Comparison of ENCODE assay signal across 21 cellular contexts in genomic region chr14:22882064-22882463, GRCh38. TPM values are rescaled to one million over a fixed set of nuclear protein-coding genes. Genes with fewer than 3 reads are reported as not detected.
A peak's percentile ranks its signal among the peaks of the same experiment; 100 is the strongest.
DNase-seq lines count a peak whose midpoint lies in the region; TF ChIP-seq lines count a peak whose summit lies in the region.
"Had no signal": no experiment of that assay in that cellular context is flagged by ENCODE, and none has a peak within 500 bp of the region (broad histone marks: within the 10 kb centered on the region; RNA-seq: fewer than 3 reads in every experiment).

No MANE protein-coding gene starts in this region.

- H3K27ac ChIP-seq in WERI-Rb-1 (peak overlapping the region; percentile 2; the same call in 1 of the 2 replicates), mesenchymal stem cell (ENCODE audit: low read length, poor library complexity, severe bottlenecking) (no peak overlapping the region), stomach (peak overlapping the region in 1 of 5 donors; percentile 29)
- H3K27ac ChIP-seq: foreskin keratinocyte, SJSA1, tibial nerve had no signal

- H2AFZ ChIP-seq in mesenchymal stem cell (ENCODE audit: low read depth, low read length), result no peak overlapping the region

- H3K14ac ChIP-seq in mesenchymal stem cell (ENCODE audit: low read length in 2 of 2), result no peak overlapping the region

- intact Hi-C loops in stomach (cut with DNase I; ENCODE audit: low total_unique reads), result no loop called here

- no peaks in the 10 kb centered on the region for H3K36me3 ChIP-seq in WERI-Rb-1
- H3K36me3 ChIP-seq in mesenchymal stem cell (ENCODE audit: control insufficient read depth in 1 of 2, insufficient read depth in 2 of 2, low read depth in 1 of 2, low read length in 2 of 2), result peaks cover 29% of the 10 kb centered on the region in 2 experiments
- H3K36me3 ChIP-seq in stomach, result peaks cover 19 to 32% (median 30%) of the 10 kb centered on the region in 4 donors

- no peaks in the 10 kb centered on the region for H3K9me3 Mint-ChIP-seq in activated naive CD4-positive, alpha-beta T cell treated with anti-CD3 and anti-CD28 coated beads, Interleukin-2, amount 50 U/mL, for 24 hours
- H3K9me3 Mint-ChIP-seq in type B pancreatic cell, result no peaks in the 10 kb centered on the region
- H3K9me3 Mint-ChIP-seq: activated CD4-positive, alpha-beta T cell treated with anti-CD3 and anti-CD28 coated beads, Interleukin-2, amount 10 ng/mL, durations not matched to agents 24 days and 14 days; stimulated activated memory B cell treated with anti-CD40 and anti-IgM and Interleukin-4, amounts not matched to agents 10 μg/mL and 1 μg/mL and 100 μg/mL, for 72 hours had no signal

- H3K4me2 ChIP-seq in mesenchymal stem cell (ENCODE audit: low read length, poor library complexity, severe bottlenecking), result no peak overlapping the region

- no peak overlapping the region for H3K23ac ChIP-seq in mesenchymal stem cell (ENCODE audit: low read length in 2 of 2)

- TF ChIP-seq POLR2A in stomach (IDR thresholded peaks at IDR 0.05), result no peak

- peaks cover 5% of the 10 kb centered on the region for H3K36me3 Mint-ChIP-seq in activated naive CD4-positive, alpha-beta T cell treated with anti-CD3 and anti-CD28 coated beads, Interleukin-2, amount 50 U/mL, for 24 hours
- peaks cover 11% of the 10 kb centered on the region for H3K36me3 Mint-ChIP-seq in type B pancreatic cell

- peak overlapping the region; percentile 7 for H3K27ac Mint-ChIP-seq in activated naive CD4-positive, alpha-beta T cell treated with anti-CD3 and anti-CD28 coated beads, Interleukin-2, amount 50 U/mL, for 24 hours
- H3K27ac Mint-ChIP-seq in type B pancreatic cell, result peak overlapping the region; percentile 82
- H3K27ac Mint-ChIP-seq: activated CD4-positive, alpha-beta T cell treated with anti-CD3 and anti-CD28 coated beads, Interleukin-2, amount 10 ng/mL, durations not matched to agents 24 days and 14 days had no signal

- H3K4me1 Mint-ChIP-seq in activated naive CD4-positive, alpha-beta T cell treated with anti-CD3 and anti-CD28 coated beads, Interleukin-2, amount 50 U/mL, for 24 hours, result peaks cover 45% of the 10 kb centered on the region
- peaks cover 37% of the 10 kb centered on the region for H3K4me1 Mint-ChIP-seq in type B pancreatic cell (ENCODE audit: unreplicated experiment)

- no peak overlapping the region for H2BK12ac ChIP-seq in mesenchymal stem cell (ENCODE audit: low read length in 2 of 2)

- no peak overlapping the region for H4K8ac ChIP-seq in mesenchymal stem cell (ENCODE audit: low read length)

- no peak overlapping the region for H3K4me3 Mint-ChIP-seq in activated naive CD4-positive, alpha-beta T cell treated with anti-CD3 and anti-CD28 coated beads, Interleukin-2, amount 50 U/mL, for 24 hours
- H3K4me3 Mint-ChIP-seq in type B pancreatic cell, result no peak overlapping the region
- H3K4me3 Mint-ChIP-seq: activated CD4-positive, alpha-beta T cell treated with anti-CD3 and anti-CD28 coated beads, Interleukin-2, amount 10 ng/mL, durations not matched to agents 24 days and 14 days; stimulated activated memory B cell treated with anti-CD40 and anti-IgM and Interleukin-4, amounts not matched to agents 10 μg/mL and 1 μg/mL and 100 μg/mL, for 72 hours had no signal

- TF ChIP-seq EP300 in stomach (IDR thresholded peaks at IDR 0.05), result no peak

- H2BK5ac ChIP-seq in mesenchymal stem cell (ENCODE audit: low read depth, low read length, poor library complexity, severe bottlenecking), result no peak overlapping the region

- H3K4me3 ChIP-seq in WERI-Rb-1 (ENCODE audit: low read depth, low read length), result no peak overlapping the region
- H3K4me3 ChIP-seq in mesenchymal stem cell (ENCODE audit: insufficient read depth in 1 of 2, low read depth in 1 of 2, low read length in 2 of 2), result no peak overlapping the region
- H3K4me3 ChIP-seq in stomach, result no peak overlapping the region
- H3K4me3 ChIP-seq: SJSA1, tibial nerve had no signal

- H3K4ac ChIP-seq in mesenchymal stem cell (ENCODE audit: low read depth in 1 of 2, low read length in 2 of 2), result no peak overlapping the region

- peaks cover 6% of the 10 kb centered on the region for H3K79me1 ChIP-seq in mesenchymal stem cell (replicated peaks; ENCODE audit: low read length, poor library complexity, severe bottlenecking)

- no peak overlapping the region for H2AK5ac ChIP-seq in mesenchymal stem cell (ENCODE audit: low read length, severe bottlenecking)

- DNase-seq in activated naive CD4-positive, alpha-beta T cell treated with Interleukin-2 at 50 U/mL for 16 hours, result no peak
- DNase-seq in WERI-Rb-1, result no peak
- DNase-seq in mesenchymal stem cell, result no peak
- no peak for DNase-seq in type B pancreatic cell (ENCODE audit: extremely low spot score, unreplicated experiment)
- DNase-seq in AG08396 (ENCODE audit: low spot score), result no peak
- no peak for DNase-seq in NCI-H1417 treated with DMSO at 0.1 percent for 48 hours (lab: John Stamatoyannopoulos, UW)
- DNase-seq in stomach, result no peak
- DNase-seq: activated CD8-positive, alpha-beta memory T cell treated with anti-CD3 and anti-CD28 coated beads, Interleukin-2, amount 50 U/mL, for 4 hours; aorta; CD4-positive, CD25-positive, alpha-beta regulatory T cell; DND-41; foreskin keratinocyte; MM.1S; NCI-H524; T1000 had no signal

- no peak overlapping the region for H2BK15ac ChIP-seq in mesenchymal stem cell (ENCODE audit: low read depth, poor library complexity, severe bottlenecking)

- peaks cover 18% of the 10 kb centered on the region for H3K4me1 ChIP-seq in mesenchymal stem cell (ENCODE audit: control insufficient read depth, insufficient read depth, low read depth, low read length)
- peaks cover 15 to 39% (median 32%) of the 10 kb centered on the region in 4 donors for H3K4me1 ChIP-seq in stomach

- WGBS in mesenchymal stem cell, result 69% methylated on average over 6 of the region's 7 CpGs
- WGBS in stomach, 5 donors, result 22 to 34% (median 27%) methylated on average over 7 of the region's 7 CpGs

- H2BK120ac ChIP-seq in mesenchymal stem cell (ENCODE audit: low read depth, low read length), result no peak overlapping the region

- H3K18ac ChIP-seq in mesenchymal stem cell (ENCODE audit: low read depth in 1 of 2, low read length in 2 of 2), result no peak overlapping the region

- TF ChIP-seq CTCF in WERI-Rb-1 (IDR thresholded peaks at IDR 0.05; ENCODE audit: low read depth, low read length), result no peak
- no peak for TF ChIP-seq CTCF in type B pancreatic cell (conservative IDR thresholded peaks at IDR 0.05)
- TF ChIP-seq CTCF in stomach (IDR thresholded peaks at IDR 0.05), result no peak

- no peaks in the 10 kb centered on the region for H3K27me3 Mint-ChIP-seq in activated naive CD4-positive, alpha-beta T cell treated with anti-CD3 and anti-CD28 coated beads, Interleukin-2, amount 50 U/mL, for 24 hours
- H3K27me3 Mint-ChIP-seq in type B pancreatic cell, result no peaks in the 10 kb centered on the region
- H3K27me3 Mint-ChIP-seq: CD4-positive, CD25-positive, alpha-beta regulatory T cell; stimulated activated memory B cell treated with anti-CD40 and anti-IgM and Interleukin-4, amounts not matched to agents 10 μg/mL and 1 μg/mL and 100 μg/mL, for 72 hours had no signal

- peak overlapping the region; percentile 46 for H3K9ac ChIP-seq in mesenchymal stem cell (ENCODE audit: low read length)

- no peaks in the 10 kb centered on the region for H3K9me3 ChIP-seq in WERI-Rb-1 (ENCODE audit: severe bottlenecking)
- H3K9me3 ChIP-seq in mesenchymal stem cell (ENCODE audit: control insufficient read depth, low read length), result no peaks in the 10 kb centered on the region
- no peaks in the 10 kb centered on the region for H3K9me3 ChIP-seq in stomach
- H3K9me3 ChIP-seq: SJSA1, tibial nerve had no signal

- H3K27me3 ChIP-seq in WERI-Rb-1 (ENCODE audit: insufficient read depth, low read depth, severe bottlenecking) (no peaks in the 10 kb centered on the region), mesenchymal stem cell (ENCODE audit: control insufficient read depth in 1 of 2, insufficient read depth in 1 of 2, low read length in 2 of 2) (peaks cover 0 to 20% of the 10 kb centered on the region in 2 experiments), stomach (no peaks in the 10 kb centered on the region)
- H3K27me3 ChIP-seq: foreskin keratinocyte, SJSA1, tibial nerve had no signal

- H4K91ac ChIP-seq in mesenchymal stem cell (ENCODE audit: low read length), result no peak overlapping the region

RNA-seq across cellular contexts. Expression of gene REM2, which starts 1.0 kb away (rescaled TPM):
- polyA plus RNA-seq in mesenchymal stem cell (2013, experiment 1 of 2), result 0.10 TPM
- polyA plus RNA-seq in mesenchymal stem cell (2013, experiment 2 of 2), result 0.10 TPM
- 1.4 and 2.0 TPM in 2 replicates for total RNA-seq in type B pancreatic cell (ENCODE audit: low replicate concordance)
- 1 to 10 TPM in 1 of 5 donors, under 1 TPM in 2, not detected in 2; 0.45 to 1.1 (median 0.87) TPM for total RNA-seq in stomach
- 1 to 10 TPM in 1 of 3 donors, under 1 TPM in 1, not detected in 1; 0.12 to 1.2 TPM for polyA plus RNA-seq in stomach
- total RNA-seq: A172 had no signal

RNA-seq across cellular contexts. Expression of gene LRP10, which starts 10.5 kb away (rescaled TPM):
- polyA plus RNA-seq in mesenchymal stem cell (2013, experiment 1 of 2), result 99.1 TPM
- polyA plus RNA-seq in mesenchymal stem cell (2013, experiment 2 of 2), result 101 TPM
- total RNA-seq in type B pancreatic cell (ENCODE audit: low replicate concordance), result 52.3 and 91.8 TPM in 2 replicates
- total RNA-seq in stomach, result 100 to 1,000 TPM in 3 of 5 donors, 10 to 100 TPM in 2; 37.1 to 277 (median 112) TPM
- 10 to 100 TPM; 25.1 to 47.3 (median 26.9) TPM for polyA plus RNA-seq in stomach

RNA-seq across cellular contexts. Expression of gene RBM23, which starts 36.9 kb away (rescaled TPM):
- polyA plus RNA-seq in mesenchymal stem cell (2013, experiment 1 of 2), result 50.5 TPM
- 49.1 TPM for polyA plus RNA-seq in mesenchymal stem cell (2013, experiment 2 of 2)
- total RNA-seq in type B pancreatic cell (ENCODE audit: low replicate concordance) (91.5 and 102 TPM in 2 replicates), stomach (100 to 1,000 TPM in 2 of 5 donors, 10 to 100 TPM in 3; 12.1 to 126 (median 94.7) TPM)
- polyA plus RNA-seq in stomach, result 10 to 100 TPM; 23.5 to 59.1 (median 41.2) TPM

RNA-seq across cellular contexts. Expression of gene MMP14, which starts 45.7 kb away (rescaled TPM):
- polyA plus RNA-seq in mesenchymal stem cell (2013, experiment 1 of 2), result 1,343 TPM
- polyA plus RNA-seq in mesenchymal stem cell (2013, experiment 2 of 2), result 1,238 TPM
- total RNA-seq in type B pancreatic cell (ENCODE audit: low replicate concordance) (115 and 137 TPM in 2 replicates), stomach (100 to 1,000 TPM in 1 of 5 donors, 10 to 100 TPM in 4; 20.5 to 104 (median 46.7) TPM)
- 10 to 100 TPM; 14.7 to 59.1 (median 29.6) TPM for polyA plus RNA-seq in stomach
- polyA plus RNA-seq: CD4-positive, CD25-positive, alpha-beta regulatory T cell had no signal

RNA-seq across cellular contexts. Expression of gene PRMT5, which starts 47.1 kb away (rescaled TPM):
- polyA plus RNA-seq in mesenchymal stem cell (2013, experiment 1 of 2), result 53.5 TPM
- 48.3 TPM for polyA plus RNA-seq in mesenchymal stem cell (2013, experiment 2 of 2)
- total RNA-seq in type B pancreatic cell (ENCODE audit: low replicate concordance) (78.0 and 134 TPM in 2 replicates), stomach (10 to 100 TPM; 20.9 to 48.8 (median 36.2) TPM)
- polyA plus RNA-seq in stomach, result 10 to 100 TPM; 32.1 to 39.6 (median 38.0) TPM
